Comparison of ENCODE assay signal across 12 cellular contexts in the genomic region with DNA sequence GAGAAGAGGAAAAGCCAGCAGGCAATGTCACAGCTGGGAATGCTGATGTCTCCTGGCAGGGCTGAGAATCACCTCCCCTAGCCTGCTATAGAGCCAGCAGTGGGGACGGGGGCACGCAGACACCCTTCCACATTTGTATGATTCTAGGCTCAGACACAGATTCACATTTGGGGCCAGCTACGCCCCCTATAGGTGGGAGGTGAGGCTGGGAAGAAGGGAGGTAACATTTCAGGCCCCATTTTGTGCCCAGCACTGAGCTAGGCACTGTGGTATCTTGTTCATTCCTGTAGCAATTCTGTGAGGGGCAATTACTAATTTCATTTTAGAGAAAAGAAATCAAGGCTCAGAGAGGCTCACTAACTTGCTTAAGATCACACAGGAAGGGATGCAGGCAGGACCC. TPM values are rescaled to one million over a fixed set of nuclear protein-coding genes. Genes with fewer than 3 reads are reported as not detected.
DNase-seq lines count a peak whose midpoint lies in the region; ATAC-seq and TF ChIP-seq lines count a peak whose summit lies in the region.
"Had no signal": no experiment of that assay in that cellular context is flagged by ENCODE, and none has a peak within 500 bp of the region (broad histone marks: within the 10 kb centered on the region; RNA-seq: fewer than 3 reads in every experiment).

No MANE protein-coding gene starts in this region.

- intact Hi-C loops in HCT116 (cut with micrococcal nuclease): no loop called here

- no peaks in the 10 kb centered on the region for H3K36me3 Mint-ChIP-seq in activated T-helper 17 cell treated with anti-CD3 and anti-CD28 coated beads, Interleukin-2, amount 50 U/mL, for 72 hours (ENCODE audit: low read depth)
- H3K36me3 Mint-ChIP-seq in neural crest cell (ENCODE audit: low read depth): peaks cover 22% of the 10 kb centered on the region

- no peak overlapping the region for H3K9ac ChIP-seq in HCT116 (ENCODE audit: low read length)

- H3K27ac Mint-ChIP-seq in activated T-helper 17 cell treated with anti-CD3 and anti-CD28 coated beads, Interleukin-2, amount 50 U/mL, for 72 hours: no peak overlapping the region
- H3K27ac Mint-ChIP-seq in neural crest cell (ENCODE audit: unreplicated experiment): peak overlapping the region; percentile 27

- H3K36me3 ChIP-seq in HCT116 (ENCODE audit: control insufficient read depth in 1 of 2, insufficient read depth in 2 of 2, low read length in 2 of 2): no peaks in the 10 kb centered on the region
- H3K36me3 ChIP-seq: SJCRH30 had no signal

- H4K20me1 ChIP-seq in HCT116 (ENCODE audit: insufficient read depth): no peaks in the 10 kb centered on the region

- no peaks in the 10 kb centered on the region for H3K9me2 ChIP-seq in HCT116 (ENCODE audit: insufficient read depth)

- no peak for TF ChIP-seq POLR2A in HCT116 (IDR thresholded peaks at IDR 0.05; ENCODE audit: borderline replicate concordance, extremely low read depth, insufficient read depth, insufficient read length)

- no peak overlapping the region for H2AFZ ChIP-seq in HCT116 (ENCODE audit: low read depth, low read length, poor library complexity, severe bottlenecking)

- no peak overlapping the region for H3K4me2 ChIP-seq in HCT116 (ENCODE audit: low read length)

- peaks cover 5% of the 10 kb centered on the region for H3K9me3 Mint-ChIP-seq in activated T-helper 17 cell treated with anti-CD3 and anti-CD28 coated beads, Interleukin-2, amount 50 U/mL, for 72 hours
- peaks cover 11% of the 10 kb centered on the region for H3K9me3 Mint-ChIP-seq in neural crest cell

- H3K27me3 Mint-ChIP-seq in activated T-helper 17 cell treated with anti-CD3 and anti-CD28 coated beads, Interleukin-2, amount 50 U/mL, for 72 hours: no peaks in the 10 kb centered on the region
- H3K27me3 Mint-ChIP-seq in neural crest cell (ENCODE audit: low read depth): peaks cover 3% of the 10 kb centered on the region

- RAD21 ChIA-PET in HCT116 (lab: Charles Lee; ENCODE audit: low non-redundant PET in 1 of 2, low total read pairs in 2 of 2, uncharacterized antibody in 2 of 2, unreplicated experiment in 2 of 2): interaction anchor here in 1 of 2 experiments (0.6 kb wide), 1 partner anchor 198 kb away, joined by 4 read pairs; no protein-coding TSS in a partner anchor

- no peaks in the 10 kb centered on the region for H3K4me1 Mint-ChIP-seq in activated T-helper 17 cell treated with anti-CD3 and anti-CD28 coated beads, Interleukin-2, amount 50 U/mL, for 72 hours
- H3K4me1 Mint-ChIP-seq in neural crest cell: peaks cover 32% of the 10 kb centered on the region

- H3K4me3 Mint-ChIP-seq in activated T-helper 17 cell treated with anti-CD3 and anti-CD28 coated beads, Interleukin-2, amount 50 U/mL, for 72 hours: no peak overlapping the region
- H3K4me3 Mint-ChIP-seq in neural crest cell: no peak overlapping the region

- no peaks in the 10 kb centered on the region for H3K79me2 ChIP-seq in HCT116 (ENCODE audit: insufficient read depth, low read length)

- CTCF ChIA-PET in HCT116 (lab: Charles Lee): interaction anchor here (0.8 to 1.3 kb wide), 4 partner anchors 11 to 183 kb away, joined by 3 to 8 read pairs (median 4); a partner anchor contains a TSS

- no TSS peak for BruUV-seq in HCT116 (replicated peaks; lab: Mats Ljungman, UMichigan)

- TF ChIP-seq RAD21 in HCT116 (IDR thresholded peaks at IDR 0.05; ENCODE audit: low read depth): peak; percentile 35; the same call in 1 of the 2 replicates

- H3K9me3 ChIP-seq in HCT116 (ENCODE audit: control insufficient read depth in 1 of 2, insufficient read depth in 1 of 2, low read depth in 1 of 2, low read length in 2 of 2): peaks cover 14 to 16% of the 10 kb centered on the region in 2 experiments; a peak in 3 of 4 replicates

- TF ChIP-seq CTCF in HCT116 (IDR thresholded peaks at IDR 0.05 in 2 of 3, conservative IDR thresholded peaks at IDR 0.05 in 1 of 3; ENCODE audit: borderline replicate concordance in 1 of 3, insufficient read depth in 1 of 3, low read depth in 2 of 3, low read length in 2 of 3) (peak; percentile 26 to 74 (median 67); a peak in 5 of 6 replicates), neural crest cell (conservative IDR thresholded peaks at IDR 0.05) (peak; percentile 42)

- H3K4me1 ChIP-seq in HCT116 (ENCODE audit: control insufficient read depth in 1 of 2, insufficient read depth in 2 of 2, low read length in 2 of 2): no peaks in the 10 kb centered on the region
- H3K4me1 ChIP-seq: SJCRH30 had no signal

- POLR2A ChIA-PET in HCT116 (lab: Charles Lee): no interaction called here

- peak; percentile 83 for ATAC-seq in HCT116
- ATAC-seq in activated T-helper 17 cell treated with anti-CD3 and anti-CD28 coated beads, Interleukin-2, amount 50 U/mL, for 72 hours (replicated peaks): peak; percentile 46
- ATAC-seq in HG03175 (IDR thresholded peaks at IDR 0.05; ENCODE audit: unreplicated experiment): no peak
- no peak for ATAC-seq in GM19455 (IDR thresholded peaks at IDR 0.05; ENCODE audit: unreplicated experiment)

- no peak overlapping the region for H3K4me3 ChIP-seq in HCT116 (replicated peaks in 1 of 2; ENCODE audit: low read depth in 1 of 2, low read length in 2 of 2)
- H3K4me3 ChIP-seq: SJCRH30 had no signal

- H3K27me3 ChIP-seq in HCT116 (ENCODE audit: insufficient read depth, low read length): no peaks in the 10 kb centered on the region
- H3K27me3 ChIP-seq: SJCRH30 had no signal

- H3K27ac ChIP-seq in HCT116 (ENCODE audit: low read depth, low read length): no peak overlapping the region
- H3K27ac ChIP-seq: SJCRH30 had no signal

- DNase-seq in NCI-H82 (lab: John Stamatoyannopoulos, UW) (peak; percentile 34), NCI-H82 treated with DMSO at 0.1 percent for 48 hours (lab: John Stamatoyannopoulos, UW; ENCODE audit: unreplicated experiment) (no peak), HCT116 (ENCODE audit: low read depth, low spot score) (no peak), neural crest cell (ENCODE audit: low read depth, low spot score) (no peak), retina (no peak)
- DNase-seq: aorta, foreskin fibroblast, mammary epithelial cell, SJCRH30 had no signal

TF ChIP-seq in HCT116, 20 proteins besides CTCF, POLR2A, EP300 and RAD21:
- TF ChIP-seq, protein P1, sequence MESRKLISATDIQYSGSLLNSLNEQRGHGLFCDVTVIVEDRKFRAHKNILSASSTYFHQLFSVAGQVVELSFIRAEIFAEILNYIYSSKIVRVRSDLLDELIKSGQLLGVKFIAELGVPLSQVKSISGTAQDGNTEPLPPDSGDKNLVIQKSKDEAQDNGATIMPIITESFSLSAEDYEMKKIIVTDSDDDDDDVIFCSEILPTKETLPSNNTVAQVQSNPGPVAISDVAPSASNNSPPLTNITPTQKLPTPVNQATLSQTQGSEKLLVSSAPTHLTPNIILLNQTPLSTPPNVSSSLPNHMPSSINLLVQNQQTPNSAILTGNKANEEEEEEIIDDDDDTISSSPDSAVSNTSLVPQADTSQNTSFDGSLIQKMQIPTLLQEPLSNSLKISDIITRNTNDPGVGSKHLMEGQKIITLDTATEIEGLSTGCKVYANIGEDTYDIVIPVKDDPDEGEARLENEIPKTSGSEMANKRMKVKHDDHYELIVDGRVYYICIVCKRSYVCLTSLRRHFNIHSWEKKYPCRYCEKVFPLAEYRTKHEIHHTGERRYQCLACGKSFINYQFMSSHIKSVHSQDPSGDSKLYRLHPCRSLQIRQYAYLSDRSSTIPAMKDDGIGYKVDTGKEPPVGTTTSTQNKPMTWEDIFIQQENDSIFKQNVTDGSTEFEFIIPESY (IDR thresholded peaks at IDR 0.05; ENCODE audit: extremely low read depth, insufficient replicate concordance, low read length): no peak
- TF ChIP-seq YY1 (IDR thresholded peaks at IDR 0.05; ENCODE audit: extremely low read depth, insufficient replicate concordance, low read depth, low read length) (no peak), SP1 (IDR thresholded peaks at IDR 0.05; ENCODE audit: low read depth) (no peak), EZH2 (IDR thresholded peaks at IDR 0.05) (no peak), CBX3 (IDR thresholded peaks at IDR 0.05; ENCODE audit: low read depth) (no peak), ZFX (IDR thresholded peaks at IDR 0.05) (no peak), TCF7L2 (IDR thresholded peaks at IDR 0.05; ENCODE audit: borderline replicate concordance, extremely low read depth, insufficient read depth, insufficient read length) (no peak), EGR1 (IDR thresholded peaks at IDR 0.05; ENCODE audit: low read depth) (no peak), SIN3A (IDR thresholded peaks at IDR 0.05; ENCODE audit: low read depth) (no peak), SRF (IDR thresholded peaks at IDR 0.05; ENCODE audit: low read depth) (no peak)
- TF ChIP-seq, protein P2, sequence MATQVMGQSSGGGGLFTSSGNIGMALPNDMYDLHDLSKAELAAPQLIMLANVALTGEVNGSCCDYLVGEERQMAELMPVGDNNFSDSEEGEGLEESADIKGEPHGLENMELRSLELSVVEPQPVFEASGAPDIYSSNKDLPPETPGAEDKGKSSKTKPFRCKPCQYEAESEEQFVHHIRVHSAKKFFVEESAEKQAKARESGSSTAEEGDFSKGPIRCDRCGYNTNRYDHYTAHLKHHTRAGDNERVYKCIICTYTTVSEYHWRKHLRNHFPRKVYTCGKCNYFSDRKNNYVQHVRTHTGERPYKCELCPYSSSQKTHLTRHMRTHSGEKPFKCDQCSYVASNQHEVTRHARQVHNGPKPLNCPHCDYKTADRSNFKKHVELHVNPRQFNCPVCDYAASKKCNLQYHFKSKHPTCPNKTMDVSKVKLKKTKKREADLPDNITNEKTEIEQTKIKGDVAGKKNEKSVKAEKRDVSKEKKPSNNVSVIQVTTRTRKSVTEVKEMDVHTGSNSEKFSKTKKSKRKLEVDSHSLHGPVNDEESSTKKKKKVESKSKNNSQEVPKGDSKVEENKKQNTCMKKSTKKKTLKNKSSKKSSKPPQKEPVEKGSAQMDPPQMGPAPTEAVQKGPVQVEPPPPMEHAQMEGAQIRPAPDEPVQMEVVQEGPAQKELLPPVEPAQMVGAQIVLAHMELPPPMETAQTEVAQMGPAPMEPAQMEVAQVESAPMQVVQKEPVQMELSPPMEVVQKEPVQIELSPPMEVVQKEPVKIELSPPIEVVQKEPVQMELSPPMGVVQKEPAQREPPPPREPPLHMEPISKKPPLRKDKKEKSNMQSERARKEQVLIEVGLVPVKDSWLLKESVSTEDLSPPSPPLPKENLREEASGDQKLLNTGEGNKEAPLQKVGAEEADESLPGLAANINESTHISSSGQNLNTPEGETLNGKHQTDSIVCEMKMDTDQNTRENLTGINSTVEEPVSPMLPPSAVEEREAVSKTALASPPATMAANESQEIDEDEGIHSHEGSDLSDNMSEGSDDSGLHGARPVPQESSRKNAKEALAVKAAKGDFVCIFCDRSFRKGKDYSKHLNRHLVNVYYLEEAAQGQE (IDR thresholded peaks at IDR 0.05; ENCODE audit: low read depth): no peak
- TF ChIP-seq, protein P3, sequence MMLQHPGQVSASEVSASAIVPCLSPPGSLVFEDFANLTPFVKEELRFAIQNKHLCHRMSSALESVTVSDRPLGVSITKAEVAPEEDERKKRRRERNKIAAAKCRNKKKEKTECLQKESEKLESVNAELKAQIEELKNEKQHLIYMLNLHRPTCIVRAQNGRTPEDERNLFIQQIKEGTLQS (IDR thresholded peaks at IDR 0.05): no peak

RNA-seq across cellular contexts. Expression of a gene that starts 15.9 kb away (rescaled TPM):
- total RNA-seq in HCT116 (2021; ENCODE audit: unreplicated experiment) (55.8 TPM), neural crest cell (60.2 and 60.6 TPM in 2 replicates)
- polyA plus RNA-seq in HCT116 (2012): 31.0 and 36.1 TPM in 2 replicates
- 10 to 100 TPM; 59.8 to 60.3 TPM for total RNA-seq in activated T-helper 17 cell treated with anti-CD3 and anti-CD28 coated beads, Interleukin-2, amount 50 U/mL, for 72 hours

Comparison
In these comparisons a context has a peak if more than half of its experiments do, and no peak if none do; other contexts are left out.
1. ATAC-seq: peak in HCT116 (single experiment) and activated T-helper 17 cell treated with anti-CD3 and anti-CD28 coated beads, Interleukin-2, amount 50 U/mL, for 72 hours (single experiment); none in HG03175 (single experiment) and GM19455 (single experiment).